ENCODE assay signal across 8 cellular contexts in the genomic region with DNA sequence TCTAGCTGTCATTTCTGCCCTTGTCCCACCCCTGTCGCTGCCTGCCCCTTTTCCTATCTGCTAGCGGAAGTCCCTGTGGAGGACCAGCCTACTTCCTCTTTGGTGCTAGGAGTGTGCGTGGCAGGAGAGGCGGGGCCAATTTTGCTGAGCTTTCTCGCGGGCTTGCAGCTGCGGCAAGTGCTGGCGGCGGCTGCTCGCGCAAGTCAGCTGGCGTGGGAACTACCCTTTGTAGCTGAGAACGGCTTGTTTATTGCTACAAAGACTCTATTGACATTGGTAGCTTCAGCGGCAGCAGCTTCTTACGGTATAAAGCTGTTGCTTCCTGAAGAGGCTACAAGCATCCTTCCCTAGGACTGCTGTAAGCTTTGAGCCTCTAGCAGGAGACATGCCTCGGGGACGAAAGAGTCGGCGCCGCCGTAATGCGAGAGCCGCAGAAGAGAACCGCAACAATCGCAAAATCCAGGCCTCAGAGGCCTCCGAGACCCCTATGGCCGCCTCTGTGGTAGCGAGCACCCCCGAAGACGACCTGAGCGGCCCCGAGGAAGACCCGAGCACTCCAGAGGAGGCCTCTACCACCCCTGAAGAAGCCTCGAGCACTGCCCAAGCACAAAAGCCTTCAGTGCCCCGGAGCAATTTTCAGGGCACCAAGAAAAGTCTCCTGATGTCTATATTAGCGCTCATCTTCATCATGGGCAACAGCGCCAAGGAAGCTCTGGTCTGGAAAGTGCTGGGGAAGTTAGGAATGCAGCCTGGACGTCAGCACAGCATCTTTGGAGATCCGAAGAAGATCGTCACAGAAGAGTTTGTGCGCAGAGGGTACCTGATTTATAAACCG. TPM values are rescaled to one million over a fixed set of nuclear protein-coding genes. Genes with fewer than 3 reads are reported as not detected.
A peak's percentile ranks its signal among the peaks of the same experiment; 100 is the strongest.
DNase-seq lines count a peak whose midpoint lies in the region; ATAC-seq and TF ChIP-seq lines count a peak whose summit lies in the region.

A gene with protein sequence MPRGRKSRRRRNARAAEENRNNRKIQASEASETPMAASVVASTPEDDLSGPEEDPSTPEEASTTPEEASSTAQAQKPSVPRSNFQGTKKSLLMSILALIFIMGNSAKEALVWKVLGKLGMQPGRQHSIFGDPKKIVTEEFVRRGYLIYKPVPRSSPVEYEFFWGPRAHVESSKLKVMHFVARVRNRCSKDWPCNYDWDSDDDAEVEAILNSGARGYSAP (plus strand): TSS at position 138 of the 835 bp plus-strand sequence. CDS start 248 bp downstream, at position 386.

- H3K4me3 Mint-ChIP-seq in endothelial cell (ENCODE audit: unreplicated experiment) (peak within 1 kb of the TSS; percentile 94), mesothelial cell of epicardium (peak within 1 kb of the TSS; percentile 84)

- peak within 1 kb of the TSS; percentile 91 for H3K4me2 ChIP-seq in OCI-LY1 (ENCODE audit: low read length)

- TF ChIP-seq CTCF in BJ (IDR thresholded peaks at IDR 0.05; ENCODE audit: insufficient read depth, low read depth, low read length) (0 out of 2 replicates have a peak, but pooled peaks have one; percentile 3), OCI-LY1 (IDR thresholded peaks at IDR 0.05; ENCODE audit: low read length) (no peak), endothelial cell (IDR thresholded peaks at IDR 0.05; ENCODE audit: unreplicated experiment) (no peak), mesothelial cell of epicardium (IDR thresholded peaks at IDR 0.05; ENCODE audit: unreplicated experiment) (no peak)

- ATAC-seq in HG03442 (IDR thresholded peaks at IDR 0.05; ENCODE audit: unreplicated experiment), result peak; percentile 98

- no peaks in the 10 kb centered on the region for H3K9me2 ChIP-seq in OCI-LY1 (ENCODE audit: low read depth, low read length)

- H3K4me3 ChIP-seq in BJ (ENCODE audit: low read depth, low read length) (peak within 1 kb of the TSS; percentile 64), OCI-LY1 (ENCODE audit: low read depth, low read length, poor library complexity, severe bottlenecking) (peak within 1 kb of the TSS; percentile 93)

- 0 out of 2 replicates have a peak within 1 kb of the TSS, but pooled peaks have one; percentile 70 for H2AFZ ChIP-seq in OCI-LY1 (ENCODE audit: low read length)

- POLR2A ChIA-PET in BJ (lab: Charles Lee), result interaction anchor here (0.6 kb wide), 1 partner anchor 266 kb away, joined by 4 read pairs; a partner anchor contains a TSS

- H3K4me1 Mint-ChIP-seq in endothelial cell (ENCODE audit: unreplicated experiment) (peaks cover 7% of the 10 kb centered on the region), mesothelial cell of epicardium (peaks cover 16% of the 10 kb centered on the region)

- no peaks in the 10 kb centered on the region for H4K20me1 ChIP-seq in OCI-LY1 (ENCODE audit: insufficient read depth, low read length)

- H3F3A ChIP-seq in OCI-LY1 (ENCODE audit: insufficient read depth, low read length), result no peaks in the 10 kb centered on the region

- H3K36me3 ChIP-seq in BJ (ENCODE audit: control insufficient read depth, insufficient read depth, low read length), result no peaks in the 10 kb centered on the region
- no peaks in the 10 kb centered on the region for H3K36me3 ChIP-seq in OCI-LY1 (ENCODE audit: insufficient read depth, low read length)

- H3K27ac Mint-ChIP-seq in endothelial cell (ENCODE audit: unreplicated experiment), result peak within 1 kb of the TSS; percentile 80
- H3K27ac Mint-ChIP-seq in mesothelial cell of epicardium, result peak within 1 kb of the TSS; percentile 83

- H3K27me3 ChIP-seq in BJ (ENCODE audit: control insufficient read depth, insufficient read depth, low read length) (no peaks in the 10 kb centered on the region), OCI-LY1 (ENCODE audit: insufficient read depth, low read length) (no peaks in the 10 kb centered on the region)

- H3K79me2 ChIP-seq in OCI-LY1 (ENCODE audit: insufficient read depth, low read length), result no peaks in the 10 kb centered on the region

- DNase-seq in BJ (ENCODE audit: low read depth), result peak; percentile 32
- peak; percentile 47 for DNase-seq in GM19238 (ENCODE audit: insufficient read length, low spot score)
- peak; percentile 79 for DNase-seq in activated CD8-positive, alpha-beta memory T cell treated with anti-CD3 and anti-CD28 coated beads, Interleukin-2, amount 50 U/mL, for 48 hours
- peak; percentile 56 for DNase-seq in endothelial cell (ENCODE audit: low spot score)
- peak; percentile 25 to 53 for DNase-seq in mesothelial cell of epicardium (ENCODE audit: low spot score in 2 of 2, unreplicated experiment in 2 of 2)
- DNase-seq in stimulated activated CD8-positive, alpha-beta memory T cell treated with anti-CD3 and anti-CD28 coated beads, Interleukin-15, amount 100 ng/mL, for 4 hours (ENCODE audit: low read depth in 2 of 2), result peak; percentile 51 to 66

- CTCF ChIA-PET in BJ (lab: Yijun Ruan, JAX), result interaction anchor here (1.2 kb wide), 1 partner anchor 317 kb away, joined by 3 read pairs; no protein-coding TSS in a partner anchor

- H3K36me3 Mint-ChIP-seq in endothelial cell (ENCODE audit: low read depth, unreplicated experiment), result no peaks in the 10 kb centered on the region
- H3K36me3 Mint-ChIP-seq in mesothelial cell of epicardium, result no peaks in the 10 kb centered on the region

- H3K4me1 ChIP-seq in OCI-LY1 (ENCODE audit: insufficient read depth, low read length, severe bottlenecking), result peaks cover 5% of the 10 kb centered on the region

- H3K27ac ChIP-seq in OCI-LY1 (ENCODE audit: low read depth, low read length, poor library complexity, severe bottlenecking), result peak within 1 kb of the TSS; percentile 64

- peak within 1 kb of the TSS; percentile 87 for H3K9ac ChIP-seq in OCI-LY1 (ENCODE audit: low read length)

- H3K27me3 Mint-ChIP-seq in endothelial cell (ENCODE audit: unreplicated experiment) (peaks cover 1% of the 10 kb centered on the region), mesothelial cell of epicardium (ENCODE audit: low read depth) (no peaks in the 10 kb centered on the region)

- H3K9me3 ChIP-seq in OCI-LY1 (ENCODE audit: low read length), result no peaks in the 10 kb centered on the region

- H3K9me3 Mint-ChIP-seq in endothelial cell (ENCODE audit: unreplicated experiment) (no peaks in the 10 kb centered on the region), mesothelial cell of epicardium (peaks cover 10% of the 10 kb centered on the region)

RNA-seq across cellular contexts. Expression of the gene that starts here (rescaled TPM):
- 22.1 and 28.4 TPM in 2 replicates for polyA plus RNA-seq in BJ (2011; rRNA removed)
- polyA minus RNA-seq in BJ (2011; rRNA and poly(A)+ RNA removed), result 6.6 and 8.9 TPM in 2 replicates
- total RNA-seq in endothelial cell (ENCODE audit: unreplicated experiment) (20.1 TPM), mesothelial cell of epicardium (35.9 to 40.2 TPM (median 40.1 TPM) in 3 replicates)

Comparison
In these comparisons a context has a peak if more than half of its experiments do, and no peak if none do; other contexts are left out.
1. Peak in every context shown above with its lines: DNase-seq, ATAC-seq, H3K4me3 ChIP-seq and H3K27ac ChIP-seq.